Comparison of ENCODE assay signal across 9 cellular contexts in genomic region chr1:234730110-234730509, GRCh38.
DNase-seq lines count a peak whose midpoint lies in the region; ATAC-seq and TF ChIP-seq lines count a peak whose summit lies in the region.
"Had no signal": no experiment of that assay in that cellular context is flagged by ENCODE, and none has a peak within 500 bp of the region (broad histone marks: within the 10 kb centered on the region; RNA-seq: fewer than 3 reads in every experiment).

No MANE protein-coding gene starts in this region.

- H2BK15ac ChIP-seq in mesenchymal stem cell (ENCODE audit: low read depth, poor library complexity, severe bottlenecking), result peak overlapping the region; percentile 6

- peaks cover 46% of the 10 kb centered on the region for H3K4me1 ChIP-seq in CD8-positive, alpha-beta T cell (ENCODE audit: insufficient read depth, low read length)
- peaks cover 33% of the 10 kb centered on the region for H3K4me1 ChIP-seq in mesenchymal stem cell (ENCODE audit: control insufficient read depth, insufficient read depth, low read depth, low read length)

- H2BK12ac ChIP-seq in mesenchymal stem cell (ENCODE audit: low read length in 2 of 2), result peak overlapping the region in 1 of 2 experiments; percentile 24

- no peaks in the 10 kb centered on the region for H3K79me1 ChIP-seq in mesenchymal stem cell (replicated peaks; ENCODE audit: low read length, poor library complexity, severe bottlenecking)

- H3K4ac ChIP-seq in mesenchymal stem cell (ENCODE audit: low read depth in 1 of 2, low read length in 2 of 2), result no peak overlapping the region

- no peaks in the 10 kb centered on the region for H3K36me3 Mint-ChIP-seq in CD8-positive, alpha-beta T cell
- H3K36me3 Mint-ChIP-seq in activated CD4-positive, alpha-beta memory T cell treated with anti-CD3 and anti-CD28 coated beads for 36 hours, result peaks cover 1% of the 10 kb centered on the region
- H3K36me3 Mint-ChIP-seq: WTC11 had no signal

- no peaks in the 10 kb centered on the region for H3K9me3 Mint-ChIP-seq in CD8-positive, alpha-beta T cell
- no peaks in the 10 kb centered on the region for H3K9me3 Mint-ChIP-seq in activated CD4-positive, alpha-beta memory T cell treated with anti-CD3 and anti-CD28 coated beads for 36 hours
- H3K9me3 Mint-ChIP-seq: WTC11 had no signal

- no peak overlapping the region for H4K91ac ChIP-seq in mesenchymal stem cell (ENCODE audit: low read length)

- H3K27ac ChIP-seq in CD8-positive, alpha-beta T cell (ENCODE audit: low read depth, low read length), result no peak overlapping the region
- H3K27ac ChIP-seq in KOPT-K1 (ENCODE audit: low read depth, low read length, poor library complexity, severe bottlenecking) (peak overlapping the region; percentile 79), mesenchymal stem cell (ENCODE audit: low read length, poor library complexity, severe bottlenecking) (no peak overlapping the region)
- H3K27ac ChIP-seq: thyroid gland had no signal

- 67% methylated on average over 6 of the region's 6 CpGs for WGBS in mesenchymal stem cell

- H3K27me3 ChIP-seq in CD8-positive, alpha-beta T cell (ENCODE audit: insufficient read depth, low read length), result no peaks in the 10 kb centered on the region
- H3K27me3 ChIP-seq in mesenchymal stem cell (ENCODE audit: control insufficient read depth in 1 of 2, insufficient read depth in 1 of 2, low read length in 2 of 2), result no peaks in the 10 kb centered on the region
- H3K27me3 ChIP-seq: thyroid gland had no signal

- no peak overlapping the region for H4K8ac ChIP-seq in mesenchymal stem cell (ENCODE audit: low read length)

- H3K4me2 ChIP-seq in mesenchymal stem cell (ENCODE audit: low read length, poor library complexity, severe bottlenecking), result no peak overlapping the region

- H2BK5ac ChIP-seq in mesenchymal stem cell (ENCODE audit: low read depth, low read length, poor library complexity, severe bottlenecking), result no peak overlapping the region

- POLR2A ChIA-PET in CD8-positive, alpha-beta T cell (lab: Charles Lee), result interaction anchor here (1.2 kb wide), 1 partner anchor 120 kb away, joined by 5 read pairs; the partner anchor contains the start of gene IRF2BP2
- POLR2A ChIA-PET in activated CD4-positive, alpha-beta memory T cell treated with anti-CD3 and anti-CD28 coated beads for 36 hours (lab: Charles Lee), result interaction anchor here (0.5 to 1.7 kb wide), 11 partner anchors 8 to 286 kb away, joined by 3 to 13 read pairs (median 4); partner anchors contain the start of gene IRF2BP2

- H3K4me1 Mint-ChIP-seq in CD8-positive, alpha-beta T cell (ENCODE audit: low read depth), result peaks cover 54% of the 10 kb centered on the region
- peaks cover 83% of the 10 kb centered on the region for H3K4me1 Mint-ChIP-seq in activated CD4-positive, alpha-beta memory T cell treated with anti-CD3 and anti-CD28 coated beads for 36 hours (ENCODE audit: low read depth)

- H3K4me3 Mint-ChIP-seq in CD8-positive, alpha-beta T cell, result no peak overlapping the region
- H3K4me3 Mint-ChIP-seq in activated CD4-positive, alpha-beta memory T cell treated with anti-CD3 and anti-CD28 coated beads for 36 hours, result peak overlapping the region; percentile 7
- H3K4me3 Mint-ChIP-seq: WTC11 had no signal

- no peaks in the 10 kb centered on the region for H3K36me3 ChIP-seq in CD8-positive, alpha-beta T cell (ENCODE audit: insufficient read depth, low read length)
- H3K36me3 ChIP-seq in KOPT-K1 (ENCODE audit: insufficient read depth, low read length), result no peaks in the 10 kb centered on the region
- H3K36me3 ChIP-seq in mesenchymal stem cell (ENCODE audit: control insufficient read depth in 1 of 2, insufficient read depth in 2 of 2, low read depth in 1 of 2, low read length in 2 of 2), result no peaks in the 10 kb centered on the region
- H3K36me3 ChIP-seq: thyroid gland had no signal

- ATAC-seq in CD8-positive, alpha-beta T cell, result no peak
- ATAC-seq in HG02884 (IDR thresholded peaks at IDR 0.05; ENCODE audit: unreplicated experiment) (no peak), GM18907 (IDR thresholded peaks at IDR 0.05; ENCODE audit: unreplicated experiment) (no peak)
- ATAC-seq: WTC11 had no signal

- intact Hi-C loops in CD8-positive, alpha-beta T cell (cut with DNase I, micrococcal nuclease), result loop anchor here in 1 of 2 experiments (10.0 kb wide), 1 partner anchor 355 kb away; no protein-coding TSS in a partner anchor
- intact Hi-C loops in activated CD4-positive, alpha-beta memory T cell treated with anti-CD3 and anti-CD28 coated beads for 36 hours (cut with micrococcal nuclease), result loop anchor here (2.0 kb wide), 2 partner anchors 129 to 197 kb away; no protein-coding TSS in a partner anchor
- intact Hi-C loops in cardiac septum (cut with DNase I), result no loop called here

- H3K9me3 ChIP-seq in CD8-positive, alpha-beta T cell (ENCODE audit: low read length), result no peaks in the 10 kb centered on the region
- H3K9me3 ChIP-seq in KOPT-K1 (ENCODE audit: insufficient read depth, low read length, poor library complexity, severe bottlenecking) (no peaks in the 10 kb centered on the region), mesenchymal stem cell (ENCODE audit: control insufficient read depth, low read length) (no peaks in the 10 kb centered on the region)
- H3K9me3 ChIP-seq: thyroid gland had no signal

- no peak overlapping the region for H2AK5ac ChIP-seq in mesenchymal stem cell (ENCODE audit: low read length, severe bottlenecking)

- TF ChIP-seq CTCF in CD8-positive, alpha-beta T cell (IDR thresholded peaks at IDR 0.05), result no peak

- DNase-seq in CD8-positive, alpha-beta T cell, result no peak
- DNase-seq in activated CD4-positive, alpha-beta memory T cell treated with anti-CD3 and anti-CD28 coated beads for 36 hours, result no peak
- DNase-seq in mesenchymal stem cell, result no peak
- no peak for DNase-seq in cardiac septum (ENCODE audit: low spot score)
- DNase-seq: thyroid gland had no signal

- H2BK120ac ChIP-seq in mesenchymal stem cell (ENCODE audit: low read depth, low read length), result no peak overlapping the region

- no peak overlapping the region for H3K23ac ChIP-seq in mesenchymal stem cell (ENCODE audit: low read length in 2 of 2)

- H3K9ac ChIP-seq in mesenchymal stem cell (ENCODE audit: low read length), result no peak overlapping the region

- H3K14ac ChIP-seq in mesenchymal stem cell (ENCODE audit: low read length in 2 of 2), result no peak overlapping the region

- no peaks in the 10 kb centered on the region for H3K27me3 Mint-ChIP-seq in CD8-positive, alpha-beta T cell (ENCODE audit: low read depth)
- H3K27me3 Mint-ChIP-seq in activated CD4-positive, alpha-beta memory T cell treated with anti-CD3 and anti-CD28 coated beads for 36 hours, result no peaks in the 10 kb centered on the region

- peak overlapping the region in 1 of 2 experiments; percentile 1 for H3K18ac ChIP-seq in mesenchymal stem cell (ENCODE audit: low read depth in 1 of 2, low read length in 2 of 2)

- no peak overlapping the region for H2AFZ ChIP-seq in mesenchymal stem cell (ENCODE audit: low read depth, low read length)

- peak overlapping the region; percentile 72 for H3K27ac Mint-ChIP-seq in CD8-positive, alpha-beta T cell
- peak overlapping the region; percentile 99 for H3K27ac Mint-ChIP-seq in activated CD4-positive, alpha-beta memory T cell treated with anti-CD3 and anti-CD28 coated beads for 36 hours
- H3K27ac Mint-ChIP-seq: WTC11 had no signal

- CTCF ChIA-PET in CD8-positive, alpha-beta T cell (lab: Charles Lee), result interaction anchor here (0.6 to 1.5 kb wide), 4 partner anchors 108 to 354 kb away, joined by 3 to 4 read pairs (median 4); no protein-coding TSS in a partner anchor
- CTCF ChIA-PET in activated CD4-positive, alpha-beta memory T cell treated with anti-CD3 and anti-CD28 coated beads for 36 hours (lab: Charles Lee), result interaction anchor here (0.9 to 1.2 kb wide), 6 partner anchors 12 to 354 kb away, joined by 3 to 5 read pairs (median 4); no protein-coding TSS in a partner anchor

- no peak overlapping the region for H3K4me3 ChIP-seq in CD8-positive, alpha-beta T cell (ENCODE audit: low read depth, low read length)
- no peak overlapping the region for H3K4me3 ChIP-seq in mesenchymal stem cell (ENCODE audit: insufficient read depth in 1 of 2, low read depth in 1 of 2, low read length in 2 of 2)
- H3K4me3 ChIP-seq: thyroid gland had no signal
